In the genomic region with DNA sequence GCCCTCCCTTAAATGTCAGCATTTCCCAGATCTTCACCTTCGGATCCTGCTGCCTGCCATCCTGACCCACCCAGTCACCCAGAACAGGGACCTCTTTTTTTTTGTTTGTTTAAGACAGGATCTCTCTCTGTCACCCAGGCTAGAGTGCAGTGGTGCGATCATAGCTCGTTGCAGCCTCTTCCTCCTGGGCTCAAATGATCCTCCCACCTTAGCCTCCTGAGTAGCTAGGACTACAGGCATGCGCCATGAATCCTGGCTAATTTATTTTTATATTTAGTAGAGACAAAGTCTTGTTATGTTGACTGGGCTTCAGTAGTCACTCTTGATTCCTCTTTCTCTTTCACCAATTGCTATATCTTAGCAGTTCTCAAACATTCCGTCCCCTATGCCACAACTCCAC, we compare ENCODE assay signal across 24 cellular contexts.
"Had no signal": no experiment of that assay in that cellular context is flagged by ENCODE, and none has a peak within 500 bp of the region (broad histone marks: within the 10 kb centered on the region; RNA-seq: fewer than 3 reads in every experiment).

No MANE protein-coding gene starts in this region.

- ATAC-seq: Panc1, PC-3, Right ventricle myocardium inferior, SK-N-SH treated with all-trans-retinoic acid at 6 μM for 48 hours had no signal

- DNase-seq: IMR-90, Karpas-422, KG1, MG63, NCI-H1092, NCI-H1105 treated with DMSO at 0.1 percent for 48 hours, NCI-H1417 treated with DMSO at 0.1 percent for 48 hours, NCI-H146, NCI-H1694 treated with DMSO at 0.1 percent for 48 hours, NCI-H1930, NCI-H2081, NCI-H2107, NCI-H226, NCI-H446, NCI-H510A, NCI-H524 treated with DMSO at 0.1 percent for 48 hours, NCI-H69, NCI-H774, PC-3, SHP77 treated with DMSO at 0.1 percent for 48 hours, SJCRH30 had no signal
